Comparison of ENCODE assay signal across 8 cellular contexts in genomic region chr1:220093361-220094015, GRCh38. TPM values are rescaled to one million over a fixed set of nuclear protein-coding genes. Genes with fewer than 3 reads are reported as not detected.
DNase-seq lines count a peak whose midpoint lies in the region; ATAC-seq and TF ChIP-seq lines count a peak whose summit lies in the region.

No MANE protein-coding gene starts in this region.

- peak; percentile 3 for ATAC-seq in HG03432 (IDR thresholded peaks at IDR 0.05; ENCODE audit: unreplicated experiment)

- in situ Hi-C loops in astrocyte of the cerebellum (cut with HindIII; ENCODE audit: low sequenced_read_pairs) (no loop called here), HAP-1 (cut with MboI; ENCODE audit: low sequenced_read_pairs) (no loop called here)

- DNase-seq in activated naive CD4-positive, alpha-beta T cell treated with anti-CD3 and anti-CD28 coated beads, Interleukin-2, amount 50 U/mL, for 16 hours: no peak
- no peak for DNase-seq in astrocyte of the cerebellum (ENCODE audit: low read depth)
- no peak for DNase-seq in neural crest cell (ENCODE audit: low read depth, low spot score)
- DNase-seq in stimulated activated CD4-positive, alpha-beta T cell treated with anti-CD3 and anti-CD28 coated beads, Interleukin-4, amount 100 ng/mL, for 24 hours: no peak
- no peak for DNase-seq in NCI-H2107 (lab: John Stamatoyannopoulos, UW)
- DNase-seq in HAP-1 (ENCODE audit: low spot score in 2 of 2): no peak

- no peaks in the 10 kb centered on the region for H3K27me3 ChIP-seq in HAP-1 (ENCODE audit: low read depth)

- peaks cover 21% of the 10 kb centered on the region for H3K36me3 ChIP-seq in HAP-1 (replicated peaks)

- peaks cover 9% of the 10 kb centered on the region for H3K36me3 Mint-ChIP-seq in activated naive CD4-positive, alpha-beta T cell treated with anti-CD3 and anti-CD28 coated beads, Interleukin-2, amount 50 U/mL, for 24 hours
- peaks cover 13% of the 10 kb centered on the region for H3K36me3 Mint-ChIP-seq in neural crest cell (ENCODE audit: low read depth)

- H3K4me1 Mint-ChIP-seq in activated naive CD4-positive, alpha-beta T cell treated with anti-CD3 and anti-CD28 coated beads, Interleukin-2, amount 50 U/mL, for 24 hours: peaks cover 41% of the 10 kb centered on the region
- H3K4me1 Mint-ChIP-seq in neural crest cell: peaks cover 19% of the 10 kb centered on the region

- H3K4me3 ChIP-seq in astrocyte of the cerebellum (ENCODE audit: low read depth, low read length) (peak overlapping the region; percentile 88), HAP-1 (no peak overlapping the region)

- TF ChIP-seq CTCF in astrocyte of the cerebellum (IDR thresholded peaks at IDR 0.05; ENCODE audit: low read depth, low read length, missing control alignments): no peak
- no peak for TF ChIP-seq CTCF in neural crest cell (conservative IDR thresholded peaks at IDR 0.05)

- peaks cover 15% of the 10 kb centered on the region for H3K4me1 ChIP-seq in HAP-1

- peak overlapping the region; percentile 62 for H3K27ac Mint-ChIP-seq in activated naive CD4-positive, alpha-beta T cell treated with anti-CD3 and anti-CD28 coated beads, Interleukin-2, amount 50 U/mL, for 24 hours
- no peak overlapping the region for H3K27ac Mint-ChIP-seq in neural crest cell (ENCODE audit: unreplicated experiment)

- H3K9me3 Mint-ChIP-seq in activated naive CD4-positive, alpha-beta T cell treated with anti-CD3 and anti-CD28 coated beads, Interleukin-2, amount 50 U/mL, for 24 hours: no peaks in the 10 kb centered on the region
- no peaks in the 10 kb centered on the region for H3K9me3 Mint-ChIP-seq in neural crest cell

- H3K27me3 Mint-ChIP-seq in activated naive CD4-positive, alpha-beta T cell treated with anti-CD3 and anti-CD28 coated beads, Interleukin-2, amount 50 U/mL, for 24 hours: no peaks in the 10 kb centered on the region
- peaks cover 4% of the 10 kb centered on the region for H3K27me3 Mint-ChIP-seq in neural crest cell (ENCODE audit: low read depth)

- H3K4me3 Mint-ChIP-seq in activated naive CD4-positive, alpha-beta T cell treated with anti-CD3 and anti-CD28 coated beads, Interleukin-2, amount 50 U/mL, for 24 hours: no peak overlapping the region
- H3K4me3 Mint-ChIP-seq in neural crest cell: peak overlapping the region; percentile 70

- no peaks in the 10 kb centered on the region for H3K9me3 ChIP-seq in HAP-1

RNA-seq across cellular contexts. Expression of gene IARS2, which starts 0.4 kb away (rescaled TPM):
- total RNA-seq in neural crest cell: 65.1 and 66.9 TPM in 2 replicates

RNA-seq across cellular contexts. Expression of gene BPNT1, which starts 3.9 kb away (rescaled TPM):
- 20.2 and 21.1 TPM in 2 replicates for total RNA-seq in neural crest cell

RNA-seq across cellular contexts. Expression of gene EPRS1, which starts 47.2 kb away (rescaled TPM):
- total RNA-seq in neural crest cell: 98.7 TPM in 2 replicates
